31 cellular contexts compared by ENCODE assay signal in genomic region chr7:12893292-12893691, GRCh38.
"Had no signal": no experiment of that assay in that cellular context is flagged by ENCODE, and none has a peak within 500 bp of the region (broad histone marks: within the 10 kb centered on the region; RNA-seq: fewer than 3 reads in every experiment).

No MANE protein-coding gene starts in this region.

- FAIRE-seq: frontal cortex, islet of Langerhans, pancreas, small intestine, urothelium cell line had no signal

- DNase-seq: activated CD4-positive, alpha-beta T cell treated with anti-CD3 and anti-CD28 coated beads for 36 hours; activated CD4-positive, CD25-positive, alpha-beta regulatory T cell; activated CD8-positive, alpha-beta memory T cell treated with anti-CD3 and anti-CD28 coated beads, Interleukin-2, amount 10 ng/mL, durations not matched to agents 7 days and 5 days; activated CD8-positive, alpha-beta T cell treated with anti-CD3 and anti-CD28 coated beads, Interleukin-2, amount 10 ng/mL, durations not matched to agents 7 days and 5 days; activated naive CD8-positive, alpha-beta T cell treated with anti-CD3 and anti-CD28 coated beads, Interleukin-2, amount 50 U/mL, for 24 hours; activated T-cell treated with anti-CD3 and anti-CD28 coated beads, Interleukin-2, amount 50 U/mL, for 48 hours; amygdala; dorsolateral prefrontal cortex; effector memory CD4-positive, alpha-beta T cell; left lung; lower lobe of right lung; naive thymus-derived CD8-positive, alpha-beta T cell; nucleus accumbens; pancreas; retina; small intestine; stimulated activated CD4-positive, alpha-beta T cell treated with anti-CD3 and anti-CD28 coated beads, Interleukin-4, amount 100 ng/mL, for 24 hours; trophoblast cell had no signal

- H3K9me3 Mint-ChIP-seq: activated naive CD4-positive, alpha-beta T cell treated with anti-CD3 and anti-CD28 coated beads, Interleukin-2, amount 50 U/mL, for 24 hours; activated naive CD8-positive, alpha-beta T cell treated with anti-CD3 and anti-CD28 coated beads, Interleukin-2, amount 50 U/mL, for 24 hours; activated T-helper 2 cell treated with anti-CD3 and anti-CD28 coated beads, Interferon-gamma antibody, Interleukin-2, Interleukin-4, amounts not matched to agents 10 μg/mL and 5 μg/mL and 100 μg/mL, durations not matched to agents 14 hours and 24 hours and 36 hours; naive thymus-derived CD8-positive, alpha-beta T cell; neural crest cell; stimulated activated effector memory CD8-positive, alpha-beta T cell treated with anti-CD3 and anti-CD28 coated beads, Interleukin-12 subunit alpha, Interleukin-12 subunit beta, amount 100 ng/mL, for 72 hours; stimulated activated naive CD8-positive, alpha-beta T cell treated with anti-CD3 and anti-CD28 coated beads, Interleukin-15, Interleukin-2, amounts not matched to agents 100 ng/mL and 50 ng/mL, for 24 hours had no signal

- ATAC-seq: activated CD4-positive, alpha-beta T cell treated with anti-CD3 and anti-CD28 coated beads for 36 hours; activated CD8-positive, alpha-beta memory T cell treated with anti-CD3 and anti-CD28 coated beads, Interleukin-2, amount 10 ng/mL, durations not matched to agents 7 days and 5 days; activated CD8-positive, alpha-beta T cell treated with anti-CD3 and anti-CD28 coated beads, Interleukin-2, amount 10 ng/mL, durations not matched to agents 7 days and 5 days; activated naive CD8-positive, alpha-beta T cell treated with anti-CD3 and anti-CD28 coated beads, Interleukin-2, amount 50 U/mL, for 24 hours; left lung; lower lobe of right lung; naive thymus-derived CD8-positive, alpha-beta T cell; pancreas; sciatic nerve; stimulated activated effector memory CD8-positive, alpha-beta T cell treated with anti-CD3 and anti-CD28 coated beads, Interleukin-12 subunit alpha, Interleukin-12 subunit beta, amount 100 ng/mL, for 72 hours had no signal

- H3K27me3 ChIP-seq: cardiac muscle cell, dorsolateral prefrontal cortex, left lung, pancreas had no signal

- H3K9me3 ChIP-seq: left lung, lower lobe of right lung, pancreas, prostate gland, thoracic aorta had no signal

- H3K27ac ChIP-seq: cardiac muscle cell, coronary artery, dorsolateral prefrontal cortex, left lung, lower lobe of right lung, pancreas, prostate gland, thoracic aorta had no signal

- H3K27me3 Mint-ChIP-seq: activated CD8-positive, alpha-beta memory T cell treated with anti-CD3 and anti-CD28 coated beads, Interleukin-2, amount 10 ng/mL, durations not matched to agents 7 days and 5 days; activated naive CD8-positive, alpha-beta T cell treated with anti-CD3 and anti-CD28 coated beads, Interleukin-2, amount 50 U/mL, for 24 hours had no signal

- H3K4me1 Mint-ChIP-seq: activated CD4-positive, alpha-beta T cell treated with anti-CD3 and anti-CD28 coated beads for 36 hours; activated naive CD4-positive, alpha-beta T cell treated with anti-CD3 and anti-CD28 coated beads, Interleukin-2, amount 50 U/mL, for 24 hours; activated naive CD8-positive, alpha-beta T cell treated with anti-CD3 and anti-CD28 coated beads, Interleukin-2, amount 50 U/mL, for 24 hours; naive thymus-derived CD8-positive, alpha-beta T cell had no signal

- H3K36me3 ChIP-seq: cardiac muscle cell, left lung, lower lobe of right lung, pancreas, prostate gland, thoracic aorta had no signal

- H3K36me3 Mint-ChIP-seq: activated CD8-positive, alpha-beta memory T cell treated with anti-CD3 and anti-CD28 coated beads, Interleukin-2, amount 10 ng/mL, durations not matched to agents 7 days and 5 days; activated naive CD4-positive, alpha-beta T cell treated with anti-CD3 and anti-CD28 coated beads, Interleukin-2, amount 50 U/mL, for 24 hours; naive thymus-derived CD8-positive, alpha-beta T cell; stimulated activated effector memory CD8-positive, alpha-beta T cell treated with anti-CD3 and anti-CD28 coated beads, Interleukin-12 subunit alpha, Interleukin-12 subunit beta, amount 100 ng/mL, for 72 hours had no signal

- H3K4me3 ChIP-seq: cardiac muscle cell, coronary artery, dorsolateral prefrontal cortex, left lung, lower lobe of right lung, pancreas, prostate gland, thoracic aorta had no signal

- H3K4me1 ChIP-seq: left lung, lower lobe of right lung, pancreas, prostate gland had no signal

- H3K27ac Mint-ChIP-seq: activated CD4-positive, alpha-beta T cell treated with anti-CD3 and anti-CD28 coated beads for 36 hours; activated CD8-positive, alpha-beta memory T cell treated with anti-CD3 and anti-CD28 coated beads, Interleukin-2, amount 10 ng/mL, durations not matched to agents 7 days and 5 days; activated CD8-positive, alpha-beta T cell treated with anti-CD3 and anti-CD28 coated beads, Interleukin-2, amount 10 ng/mL, durations not matched to agents 7 days and 5 days; activated naive CD4-positive, alpha-beta T cell treated with anti-CD3 and anti-CD28 coated beads, Interleukin-2, amount 50 U/mL, for 24 hours; activated naive CD8-positive, alpha-beta T cell treated with anti-CD3 and anti-CD28 coated beads, Interleukin-2, amount 50 U/mL, for 24 hours; activated T-helper 2 cell treated with anti-CD3 and anti-CD28 coated beads, Interferon-gamma antibody, Interleukin-2, Interleukin-4, amounts not matched to agents 10 μg/mL and 5 μg/mL and 100 μg/mL, durations not matched to agents 14 hours and 24 hours and 36 hours; naive thymus-derived CD8-positive, alpha-beta T cell; stimulated activated effector memory CD8-positive, alpha-beta T cell treated with anti-CD3 and anti-CD28 coated beads, Interleukin-12 subunit alpha, Interleukin-12 subunit beta, amount 100 ng/mL, for 72 hours; stimulated activated naive CD8-positive, alpha-beta T cell treated with anti-CD3 and anti-CD28 coated beads, Interleukin-15, Interleukin-2, amounts not matched to agents 100 ng/mL and 50 ng/mL, for 24 hours had no signal

- H3K4me3 Mint-ChIP-seq: activated CD4-positive, alpha-beta T cell treated with anti-CD3 and anti-CD28 coated beads for 36 hours; activated CD8-positive, alpha-beta memory T cell treated with anti-CD3 and anti-CD28 coated beads, Interleukin-2, amount 10 ng/mL, durations not matched to agents 7 days and 5 days; activated CD8-positive, alpha-beta T cell treated with anti-CD3 and anti-CD28 coated beads, Interleukin-2, amount 10 ng/mL, durations not matched to agents 7 days and 5 days; activated naive CD4-positive, alpha-beta T cell treated with anti-CD3 and anti-CD28 coated beads, Interleukin-2, amount 50 U/mL, for 24 hours; activated naive CD8-positive, alpha-beta T cell treated with anti-CD3 and anti-CD28 coated beads, Interleukin-2, amount 50 U/mL, for 24 hours; naive thymus-derived CD8-positive, alpha-beta T cell; neural crest cell; stimulated activated effector memory CD8-positive, alpha-beta T cell treated with anti-CD3 and anti-CD28 coated beads, Interleukin-12 subunit alpha, Interleukin-12 subunit beta, amount 100 ng/mL, for 72 hours; stimulated activated naive CD8-positive, alpha-beta T cell treated with anti-CD3 and anti-CD28 coated beads, Interleukin-15, Interleukin-2, amounts not matched to agents 100 ng/mL and 50 ng/mL, for 24 hours had no signal
